ENCODE assay signal across 9 cellular contexts in the genomic region with DNA sequence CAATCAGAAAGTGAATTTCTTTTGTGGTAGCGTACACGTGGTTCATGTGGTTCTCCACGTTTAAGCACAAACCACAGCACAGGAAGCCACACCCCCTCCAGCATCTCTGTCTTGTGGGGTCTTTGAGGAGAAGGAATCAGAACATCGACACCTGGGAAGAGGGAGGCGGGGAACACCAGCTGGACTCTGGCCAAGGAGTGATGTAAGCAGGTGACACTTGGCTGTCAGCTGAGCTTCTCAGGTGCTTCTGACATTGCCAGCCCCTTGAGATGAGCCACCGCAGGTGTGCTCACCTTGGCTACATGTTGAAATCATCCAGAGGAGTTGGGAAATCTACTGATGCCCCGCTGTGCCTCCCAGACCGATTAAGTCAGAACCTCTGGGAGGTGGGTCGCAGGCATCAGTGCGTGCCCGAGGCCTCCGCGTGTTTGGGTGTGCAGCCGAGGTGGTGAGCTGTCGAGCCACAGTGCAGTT.
A peak's percentile ranks its signal among the peaks of the same experiment; 100 is the strongest.
DNase-seq lines count a peak whose midpoint lies in the region; ATAC-seq and TF ChIP-seq lines count a peak whose summit lies in the region.
"Had no signal": no experiment of that assay in that cellular context is flagged by ENCODE, and none has a peak within 500 bp of the region (broad histone marks: within the 10 kb centered on the region; RNA-seq: fewer than 3 reads in every experiment).

No MANE protein-coding gene starts in this region.

- no peak overlapping the region for H3K27ac ChIP-seq in RWPE2 (ENCODE audit: poor library complexity, severe bottlenecking)

- peak; percentile 7 for DNase-seq in stimulated activated CD4-positive, alpha-beta T cell treated with anti-CD3 and anti-CD28 coated beads, Interleukin-15, amount 100 ng/mL, for 24 hours
- DNase-seq in stimulated activated CD4-positive, alpha-beta T cell treated with anti-CD3 and anti-CD28 coated beads, Interleukin-1b, Interleukin-23, amount 100 ng/mL, for 48 hours = no peak
- DNase-seq in RWPE2 (ENCODE audit: low spot score) = no peak
- peak; percentile 50 for DNase-seq in central memory CD4-positive, alpha-beta T cell
- no peak for DNase-seq in HT-29 (ENCODE audit: low spot score)
- no peak for DNase-seq in HUDEP-2 (lab: John Stamatoyannopoulos, UW; ENCODE audit: unreplicated experiment in 76 of 76)
- DNase-seq: Calu3 had no signal

- no peaks in the 10 kb centered on the region for H3K36me3 ChIP-seq in RWPE2 (ENCODE audit: low read depth)

- H3K4me1 ChIP-seq in RWPE2 (ENCODE audit: insufficient read depth, poor library complexity, severe bottlenecking) = no peaks in the 10 kb centered on the region

- ATAC-seq in RWPE2 (ENCODE audit: low read depth) (peak; percentile 60; the same call in 2 of the 3 replicates), HG02623 (IDR thresholded peaks at IDR 0.05; ENCODE audit: unreplicated experiment) (no peak), HG02970 (IDR thresholded peaks at IDR 0.05; ENCODE audit: low FRiP score, unreplicated experiment) (no peak)

- no peaks in the 10 kb centered on the region for H3K27me3 ChIP-seq in RWPE2 (ENCODE audit: insufficient read depth, poor library complexity, severe bottlenecking)

- H3K4me3 ChIP-seq in RWPE2 (ENCODE audit: severe bottlenecking) = no peak overlapping the region

- TF ChIP-seq CTCF in RWPE2 (IDR thresholded peaks at IDR 0.05; ENCODE audit: poor library complexity, severe bottlenecking) = no peak

- no peaks in the 10 kb centered on the region for H3K9me3 ChIP-seq in RWPE2 (ENCODE audit: severe bottlenecking)

Comparison
In these comparisons a context has a peak if more than half of its experiments do, and no peak if none do; other contexts are left out.
1. DNase-seq: peak in stimulated activated CD4-positive, alpha-beta T cell treated with anti-CD3 and anti-CD28 coated beads, Interleukin-15, amount 100 ng/mL, for 24 hours (single experiment) and central memory CD4-positive, alpha-beta T cell (single experiment); none in stimulated activated CD4-positive, alpha-beta T cell treated with anti-CD3 and anti-CD28 coated beads, Interleukin-1b, Interleukin-23, amount 100 ng/mL, for 48 hours (single experiment), RWPE2 (single experiment), HT-29 (single experiment) and HUDEP-2 (0 of 76).